1 cellular context compared by ENCODE assay signal in the genomic region with DNA sequence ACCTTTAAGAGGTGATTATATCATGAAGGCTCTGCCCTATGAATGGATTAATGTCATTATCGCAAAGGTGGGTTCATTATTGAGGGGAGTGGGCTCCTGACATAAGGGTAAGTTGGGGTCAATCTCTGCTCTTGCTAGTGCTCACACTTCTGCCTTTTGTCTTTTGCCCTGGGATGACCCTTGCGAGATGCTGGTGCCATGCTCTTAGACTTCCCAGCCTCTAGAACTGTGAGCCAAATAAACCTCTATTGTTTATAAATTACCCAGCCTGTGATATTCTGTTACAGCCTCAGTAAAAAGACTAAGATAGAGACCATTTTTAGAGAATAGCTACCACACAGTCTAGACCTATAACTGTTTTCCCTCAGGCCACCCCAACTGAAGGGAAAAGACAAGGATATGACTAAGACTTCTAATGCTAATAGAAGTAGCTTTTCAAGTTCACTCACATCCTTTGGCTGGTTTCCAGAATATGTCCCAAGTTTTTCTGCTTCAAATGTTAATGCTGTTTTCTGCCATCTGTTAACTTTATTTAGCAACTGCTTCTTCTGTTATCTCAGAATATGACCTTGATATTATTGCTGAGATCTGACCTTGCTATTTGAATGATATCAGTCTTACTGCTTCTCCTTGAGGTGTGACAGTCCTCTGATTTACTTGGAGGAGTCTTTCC.
TF ChIP-seq lines count a peak whose summit lies in the region.

No MANE protein-coding gene starts in this region.

TF ChIP-seq in endothelial cell of umbilical vein, 7 proteins besides CTCF, POLR2A, EP300 and RAD21:
- peak; percentile 47 for TF ChIP-seq JUN (IDR thresholded peaks at IDR 0.05; ENCODE audit: borderline replicate concordance, insufficient read depth, insufficient read length, low read depth)
- TF ChIP-seq EZH2 (IDR thresholded peaks at IDR 0.05; ENCODE audit: borderline replicate concordance, low read depth, low read length, severe bottlenecking) = no peak
- TF ChIP-seq, protein P1, sequence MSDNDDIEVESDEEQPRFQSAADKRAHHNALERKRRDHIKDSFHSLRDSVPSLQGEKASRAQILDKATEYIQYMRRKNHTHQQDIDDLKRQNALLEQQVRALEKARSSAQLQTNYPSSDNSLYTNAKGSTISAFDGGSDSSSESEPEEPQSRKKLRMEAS (IDR thresholded peaks at IDR 0.05; ENCODE audit: insufficient read depth, insufficient read length) = no peak
- TF ChIP-seq MYC (IDR thresholded peaks at IDR 0.05; ENCODE audit: low read depth, low read length) = no peak
- TF ChIP-seq FOS (IDR thresholded peaks at IDR 0.05; ENCODE audit: borderline replicate concordance, insufficient read depth, low read length) = peak; percentile 83
- peak; percentile 34 for TF ChIP-seq POLR2AphosphoS5 (IDR thresholded peaks at IDR 0.05; ENCODE audit: insufficient read depth, low read depth, low read length)
- TF ChIP-seq GATA2 (IDR thresholded peaks at IDR 0.05; ENCODE audit: insufficient read depth, insufficient read length, low read depth, low read length) = peak; percentile 51
